ENCODE assay signal across 1 cellular context in genomic region chr20:11965602-11966001, GRCh38.
TF ChIP-seq lines count a peak whose summit lies in the region.

No MANE protein-coding gene starts in this region.

TF ChIP-seq in IMR-90, 13 proteins besides CTCF, POLR2A, EP300 and RAD21 (continued from another document):
- TF ChIP-seq USF2 (IDR thresholded peaks at IDR 0.05; ENCODE audit: low read depth, low read length) = no peak
